Comparison of ENCODE assay signal across 29 cellular contexts in the genomic region with DNA sequence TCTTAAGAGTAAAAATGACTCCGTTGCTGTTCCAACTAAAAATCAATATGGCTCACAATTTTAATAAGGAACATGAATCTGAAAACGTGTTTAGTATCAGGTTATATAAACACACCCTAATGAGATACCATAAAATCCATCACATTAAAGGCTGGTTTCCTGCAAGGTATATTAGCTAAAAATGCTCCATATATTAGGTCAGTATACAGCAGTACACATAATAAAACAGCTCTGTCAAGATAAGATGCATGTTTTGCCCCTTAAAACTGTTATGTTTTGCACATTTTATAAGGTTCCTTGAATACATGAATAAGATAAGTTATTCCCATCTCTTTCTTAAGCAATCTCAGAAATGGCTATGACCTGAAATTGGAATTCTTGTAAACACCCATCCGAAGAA.
"Had no signal": no experiment of that assay in that cellular context is flagged by ENCODE, and none has a peak within 500 bp of the region (broad histone marks: within the 10 kb centered on the region; RNA-seq: fewer than 3 reads in every experiment).

No MANE protein-coding gene starts in this region.

- DNase-seq: activated effector memory CD4-positive, alpha-beta T cell treated with anti-CD3 and anti-CD28 coated beads, Interleukin-2, amount 50 U/mL, for 16 hours; activated effector memory CD4-positive, alpha-beta T cell treated with Interleukin-2 at 50 U/mL for 16 hours; activated gamma-delta T cell; activated gamma-delta T cell treated with Interleukin-2 at 50 U/mL for 16 hours; activated naive CD4-positive, alpha-beta T cell; activated naive CD4-positive, alpha-beta T cell treated with anti-CD3 and anti-CD28 coated beads for 36 hours; activated naive CD4-positive, alpha-beta T cell treated with anti-CD3 and anti-CD28 coated beads, Interleukin-2, amount 10 ng/mL, durations not matched to agents 7 days and 5 days; activated naive CD4-positive, alpha-beta T cell treated with anti-CD3 and anti-CD28 coated beads, Interleukin-2, amount 50 U/mL, for 16 hours; activated naive CD4-positive, alpha-beta T cell treated with Interleukin-2 at 50 U/mL for 16 hours; activated naive CD8-positive, alpha-beta T cell treated with anti-CD3 and anti-CD28 coated beads for 36 hours; activated naive CD8-positive, alpha-beta T cell treated with anti-CD3 and anti-CD28 coated beads, Interleukin-2, amount 10 ng/mL, durations not matched to agents 7 days and 5 days; activated naive CD8-positive, alpha-beta T cell treated with anti-CD3 and anti-CD28 coated beads, Interleukin-2, amount 50 U/mL, for 24 hours; activated T-cell treated with anti-CD3 and anti-CD28 coated beads, Interleukin-2, amount 50 U/mL, for 24 hours; activated T-cell treated with anti-CD3 and anti-CD28 coated beads, Interleukin-2, amount 50 U/mL, for 4 hours; activated T-cell treated with anti-CD3 and anti-CD28 coated beads, Interleukin-2, amount 50 U/mL, for 48 hours; activated T-cell treated with anti-CD3 and anti-CD28 coated beads, Interleukin-2, amount 50 U/mL, for 72 hours; adrenal gland; amniotic stem cell; amygdala; anterior cingulate cortex; aorta; body of pancreas; brain microvascular endothelial cell; caudate nucleus; central memory CD4-positive, alpha-beta T cell; cerebellar nuclear complex had no signal

- H3K27ac ChIP-seq: adrenal gland, ascending aorta, body of pancreas, brain microvascular endothelial cell, breast epithelium, cardiac muscle cell had no signal

- H3K4me3 ChIP-seq: adrenal gland, ascending aorta, body of pancreas, breast epithelium, cardiac muscle cell had no signal

- H3K36me3 ChIP-seq: adrenal gland, ascending aorta, brain microvascular endothelial cell, breast epithelium, cardiac muscle cell had no signal

- H3K4me1 ChIP-seq: adrenal gland, ascending aorta, body of pancreas, breast epithelium had no signal

- H3K9me3 ChIP-seq: adrenal gland, ascending aorta, body of pancreas, breast epithelium had no signal
